ENCODE assay signal across 16 cellular contexts in genomic region chr10:677038-677437, GRCh38. TPM values are rescaled to one million over a fixed set of nuclear protein-coding genes. Genes with fewer than 3 reads are reported as not detected.
DNase-seq lines count a peak whose midpoint lies in the region; ATAC-seq and TF ChIP-seq lines count a peak whose summit lies in the region.
"Had no signal": no experiment of that assay in that cellular context is flagged by ENCODE, and none has a peak within 500 bp of the region (broad histone marks: within the 10 kb centered on the region; RNA-seq: fewer than 3 reads in every experiment).

No MANE protein-coding gene starts in this region.

- H3K4me3 ChIP-seq in BLaER1 treated with 17β-estradiol and CSF1 and Interleukin-3, amounts not matched to agents 10 nM and 100 nM = no peak overlapping the region
- no peak overlapping the region for H3K4me3 ChIP-seq in GM23248
- H3K4me3 ChIP-seq in psoas muscle = no peak overlapping the region
- H3K4me3 ChIP-seq in ovary = no peak overlapping the region
- H3K4me3 ChIP-seq: SJCRH30 had no signal

- no peak for TF ChIP-seq POLR2A in ovary (IDR thresholded peaks at IDR 0.05)

- H3K27ac ChIP-seq in BLaER1 treated with 17β-estradiol and CSF1 and Interleukin-3, amounts not matched to agents 10 nM and 100 nM = no peak overlapping the region
- H3K27ac ChIP-seq in GM23248 (0 out of 2 replicates have a peak overlapping the region, but pooled peaks have one; percentile 1), psoas muscle (peak overlapping the region; percentile 48), ovary (no peak overlapping the region)
- H3K27ac ChIP-seq: RWPE1, SJCRH30 had no signal

- H3K9me3 ChIP-seq in BLaER1 treated with 17β-estradiol and CSF1 and Interleukin-3, amounts not matched to agents 10 nM and 100 nM (replicated peaks in 1 of 11) = peaks cover 11 to 29% (median 19%) of the 10 kb centered on the region in 11 experiments; a peak in 20 of 22 replicates
- H3K9me3 ChIP-seq in GM23248 (ENCODE audit: low read depth) = no peaks in the 10 kb centered on the region
- H3K9me3 ChIP-seq in psoas muscle = no peaks in the 10 kb centered on the region
- H3K9me3 ChIP-seq in ovary = no peaks in the 10 kb centered on the region
- H3K9me3 ChIP-seq: BE2C, SJCRH30 had no signal

- no peak overlapping the region for H3K4me3 Mint-ChIP-seq in chondrocyte (ENCODE audit: unreplicated experiment)
- H3K4me3 Mint-ChIP-seq: CD8-positive, alpha-beta memory T cell; H9 had no signal

- H3K27me3 ChIP-seq in BLaER1 treated with 17β-estradiol and CSF1 and Interleukin-3, amounts not matched to agents 10 nM and 100 nM = peaks cover 0 to 13% (median 0%) of the 10 kb centered on the region in 11 experiments; a peak in 4 of 22 replicates
- H3K27me3 ChIP-seq in GM23248 (replicated peaks; ENCODE audit: insufficient read depth) = no peaks in the 10 kb centered on the region
- H3K27me3 ChIP-seq in psoas muscle (ENCODE audit: insufficient read depth in 3 of 3, low read length in 2 of 3) = no peaks in the 10 kb centered on the region
- H3K27me3 ChIP-seq in ovary = no peaks in the 10 kb centered on the region
- H3K27me3 ChIP-seq: BE2C, SJCRH30 had no signal

- no peaks in the 10 kb centered on the region; a peak in 1 of 22 replicates for H3K36me3 ChIP-seq in BLaER1 treated with 17β-estradiol and CSF1 and Interleukin-3, amounts not matched to agents 10 nM and 100 nM
- H3K36me3 ChIP-seq in GM23248 (ENCODE audit: low read depth) (no peaks in the 10 kb centered on the region), psoas muscle (ENCODE audit: insufficient read depth in 1 of 2, low read depth in 1 of 2) (no peaks in the 10 kb centered on the region), ovary (no peaks in the 10 kb centered on the region)
- H3K36me3 ChIP-seq: BE2C, SJCRH30 had no signal

- ATAC-seq in psoas muscle (no peak), GM18868 (IDR thresholded peaks at IDR 0.05; ENCODE audit: unreplicated experiment) (no peak)

- peaks cover 91% of the 10 kb centered on the region for H3K79me2 ChIP-seq in GM23248 (ENCODE audit: insufficient read depth)

- H3K9me3 Mint-ChIP-seq in chondrocyte (ENCODE audit: low read depth) = peaks cover 3% of the 10 kb centered on the region

- H2AFZ ChIP-seq in GM23248 = no peak overlapping the region

- intact Hi-C loops in psoas muscle (cut with DNase I) (no loop called here), ovary (cut with DNase I) (no loop called here)

- peaks cover 7 to 73% (median 38%) of the 10 kb centered on the region in 11 experiments; a peak in 17 of 22 replicates for H4K20me1 ChIP-seq in BLaER1 treated with 17β-estradiol and CSF1 and Interleukin-3, amounts not matched to agents 10 nM and 100 nM
- peaks cover 2% of the 10 kb centered on the region; the same call in 1 of the 2 replicates for H4K20me1 ChIP-seq in GM23248 (ENCODE audit: insufficient read depth)

- H3K9me2 ChIP-seq in GM23248 (ENCODE audit: insufficient read depth) = no peaks in the 10 kb centered on the region

- TF ChIP-seq CTCF in chondrocyte (IDR thresholded peaks at IDR 0.05) (no peak), psoas muscle (IDR thresholded peaks at IDR 0.05) (no peak), ovary (IDR thresholded peaks at IDR 0.05) (no peak)

- no peaks in the 10 kb centered on the region for H3K27me3 Mint-ChIP-seq in chondrocyte (ENCODE audit: low read depth)

- peaks cover 63% of the 10 kb centered on the region for H3K4me1 Mint-ChIP-seq in chondrocyte (ENCODE audit: low read depth)
- H3K4me1 Mint-ChIP-seq: CD8-positive, alpha-beta memory T cell had no signal

- H3F3A ChIP-seq in GM23248 (ENCODE audit: insufficient read depth) = peaks cover 10% of the 10 kb centered on the region

- peak overlapping the region in 8 of 11 experiments; percentile 30 to 65 (median 50); a peak in 13 of 22 replicates for H3K4me2 ChIP-seq in BLaER1 treated with 17β-estradiol and CSF1 and Interleukin-3, amounts not matched to agents 10 nM and 100 nM
- no peak overlapping the region for H3K4me2 ChIP-seq in GM23248 (ENCODE audit: unreplicated experiment)

- peaks cover 7 to 54% (median 42%) of the 10 kb centered on the region in 10 experiments for H3K4me1 ChIP-seq in BLaER1 treated with 17β-estradiol and CSF1 and Interleukin-3, amounts not matched to agents 10 nM and 100 nM
- H3K4me1 ChIP-seq in GM23248 (ENCODE audit: insufficient read depth) = 0 out of 2 replicates have a peak, but pooled peaks cover 13% of the 10 kb centered on the region
- H3K4me1 ChIP-seq in psoas muscle = peaks cover 44% of the 10 kb centered on the region
- peaks cover 11% of the 10 kb centered on the region for H3K4me1 ChIP-seq in ovary (ENCODE audit: insufficient read depth)
- H3K4me1 ChIP-seq: BE2C, SJCRH30 had no signal

- 100% methylated on average over 1 of the region's 1 CpG for WGBS in GM23248 (ENCODE audit: low coverage in 1 of 2, low lambda C conversion rate in 2 of 2, missing lambda C conversion rate in 2 of 2), 2 experiments
- WGBS in psoas muscle, 3 donors = 95 to 99% (median 98%) methylated on average over 1 of the region's 1 CpG
- 95 to 100% (median 98%) methylated on average over 1 of the region's 1 CpG for WGBS in ovary, 3 donors

- no peaks in the 10 kb centered on the region for H3K36me3 Mint-ChIP-seq in chondrocyte (ENCODE audit: low read depth)
- H3K36me3 Mint-ChIP-seq: CD8-positive, alpha-beta memory T cell had no signal

- peak; percentile 37 for DNase-seq in GM23248
- no peak for DNase-seq in chondrocyte (ENCODE audit: low spot score)
- DNase-seq in psoas muscle = no peak
- DNase-seq in GM19240 (ENCODE audit: insufficient read length, low spot score) = no peak
- DNase-seq in ovary = no peak
- DNase-seq: BE2C; CD8-positive, alpha-beta memory T cell; H9; MV-4-11; NCI-H1417 treated with DMSO at 0.1 percent for 48 hours; NCI-H226; NCI-H526; SJCRH30 had no signal

- H3K9ac ChIP-seq in BLaER1 treated with 17β-estradiol and CSF1 and Interleukin-3, amounts not matched to agents 10 nM and 100 nM = no peak overlapping the region
- no peak overlapping the region for H3K9ac ChIP-seq in GM23248

- peak overlapping the region; percentile 18 for H3K27ac Mint-ChIP-seq in chondrocyte (ENCODE audit: unreplicated experiment)
- H3K27ac Mint-ChIP-seq: H9 had no signal

- in situ Hi-C loops in GM23248 (cut with MboI) = no loop called here

- TF ChIP-seq EP300 in ovary (IDR thresholded peaks at IDR 0.05) = no peak

RNA-seq across cellular contexts. Expression of gene DIP2C, which starts 12.4 kb away (rescaled TPM):
- total RNA-seq in GM23248 (2014; rRNA removed; shearing (Covaris generic)) = 10.2 and 12.0 TPM in 2 replicates
- polyA plus RNA-seq in GM23248 (2016; fragmentation: Nextera tagmentation; extraction: Ambion mirVana) (11.8 and 13.1 TPM in 2 replicates), psoas muscle (10 to 100 TPM in 2 of 3 donors, 1 to 10 TPM in 1; 7.7 to 17.1 (median 10.3) TPM), ovary (10 to 100 TPM; 10.1 to 12.7 TPM)
- total RNA-seq in chondrocyte (47.9 to 91.0 TPM (median 48.3 TPM) in 3 replicates), psoas muscle (10 to 100 TPM; 25.0 to 32.0 (median 30.4) TPM), ovary (10 to 100 TPM; 13.9 to 29.4 (median 23.9) TPM)

Comparison
In these comparisons a context has a peak if more than half of its experiments do, and no peak if none do; other contexts are left out.
1. H3K27ac ChIP-seq: peak in GM23248 (single experiment) and psoas muscle (single experiment); none in BLaER1 treated with 17β-estradiol and CSF1 and Interleukin-3, amounts not matched to agents 10 nM and 100 nM (0 of 11) and ovary (0 of 2).